ENCODE assay signal across 25 cellular contexts in the genomic region with DNA sequence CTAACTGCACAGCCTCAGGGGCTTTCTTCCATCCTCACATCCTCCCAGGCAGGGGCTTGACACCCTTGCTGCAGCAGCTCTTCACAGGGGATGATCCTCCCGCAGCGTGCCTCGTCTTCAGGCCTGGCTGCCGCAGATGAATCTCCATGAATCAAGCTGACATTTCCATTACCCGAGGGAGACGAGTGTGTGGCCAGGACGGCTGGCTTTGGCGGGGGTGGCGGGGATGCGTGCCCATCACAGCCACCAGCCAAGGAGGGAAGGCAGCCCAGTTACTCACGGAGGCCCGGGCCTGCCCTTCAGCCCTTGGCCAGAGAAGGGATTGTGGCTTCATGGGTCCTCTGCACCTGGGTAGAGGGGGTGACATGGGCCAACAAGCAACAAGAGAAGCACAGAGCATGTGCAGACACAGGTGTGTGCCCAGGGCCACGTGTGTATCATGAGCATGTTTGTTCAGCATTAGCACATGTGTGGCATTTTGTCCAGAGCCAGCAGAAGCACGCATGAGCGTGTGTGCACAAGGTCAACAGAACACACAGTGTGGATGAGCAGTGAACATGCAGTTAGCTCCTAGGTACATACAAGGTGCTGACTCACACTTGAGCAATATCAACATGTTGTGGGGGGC.
A peak's percentile ranks its signal among the peaks of the same experiment; 100 is the strongest.
DNase-seq lines count a peak whose midpoint lies in the region; ATAC-seq, FAIRE-seq and TF ChIP-seq lines count a peak whose summit lies in the region.
"Had no signal": no experiment of that assay in that cellular context is flagged by ENCODE, and none has a peak within 500 bp of the region (broad histone marks: within the 10 kb centered on the region; RNA-seq: fewer than 3 reads in every experiment).

No MANE protein-coding gene starts in this region.

- CTCF ChIA-PET in MCF 10A (lab: Yijun Ruan, JAX) (interaction anchor here (1.1 kb wide), 1 partner anchor 282 kb away, joined by 3 read pairs; no protein-coding TSS in a partner anchor), GM10248 (lab: Yijun Ruan, JAX) (no interaction called here)
- CTCF ChIA-PET in activated CD4-positive, alpha-beta T cell treated with anti-CD3 and anti-CD28 coated beads for 36 hours (lab: Charles Lee) = no interaction called here

- no peaks in the 10 kb centered on the region for H3K4me1 Mint-ChIP-seq in MCF 10A (ENCODE audit: insufficient read depth, unreplicated experiment)
- H3K4me1 Mint-ChIP-seq in activated CD4-positive, alpha-beta T cell treated with anti-CD3 and anti-CD28 coated beads for 36 hours = no peaks in the 10 kb centered on the region
- H3K4me1 Mint-ChIP-seq: CD4-positive, alpha-beta memory T cell; H9 had no signal

- H3K27ac Mint-ChIP-seq in MCF 10A (ENCODE audit: low read depth, unreplicated experiment) = no peak overlapping the region
- no peak overlapping the region for H3K27ac Mint-ChIP-seq in activated CD4-positive, alpha-beta T cell treated with anti-CD3 and anti-CD28 coated beads for 36 hours
- H3K27ac Mint-ChIP-seq: CD4-positive, alpha-beta memory T cell; H9 had no signal

- H3K27me3 ChIP-seq in H7 (ENCODE audit: control insufficient read depth, insufficient read depth, low read length) = no peaks in the 10 kb centered on the region
- H3K27me3 ChIP-seq in bronchial epithelial cell (ENCODE audit: control insufficient read depth, insufficient read depth, low read length) = no peaks in the 10 kb centered on the region

- ATAC-seq in activated CD4-positive, alpha-beta T cell treated with anti-CD3 and anti-CD28 coated beads for 36 hours = no peak

- POLR2A ChIA-PET in MCF 10A (lab: Yijun Ruan, JAX) (no interaction called here), GM10248 (lab: Yijun Ruan, JAX) (no interaction called here)
- POLR2A ChIA-PET in activated CD4-positive, alpha-beta T cell treated with anti-CD3 and anti-CD28 coated beads for 36 hours (lab: Charles Lee) = no interaction called here

- H3K9me3 Mint-ChIP-seq in MCF 10A (ENCODE audit: unreplicated experiment) = no peaks in the 10 kb centered on the region
- no peaks in the 10 kb centered on the region for H3K9me3 Mint-ChIP-seq in activated CD4-positive, alpha-beta T cell treated with anti-CD3 and anti-CD28 coated beads for 36 hours (ENCODE audit: low read depth)
- H3K9me3 Mint-ChIP-seq: H9 had no signal

- peaks cover 6% of the 10 kb centered on the region for H3K36me3 Mint-ChIP-seq in MCF 10A (ENCODE audit: insufficient read depth, unreplicated experiment)
- no peaks in the 10 kb centered on the region for H3K36me3 Mint-ChIP-seq in activated CD4-positive, alpha-beta T cell treated with anti-CD3 and anti-CD28 coated beads for 36 hours (ENCODE audit: low read depth)
- H3K36me3 Mint-ChIP-seq: CD4-positive, alpha-beta memory T cell had no signal

- no peak overlapping the region for H3K4me3 Mint-ChIP-seq in MCF 10A (ENCODE audit: unreplicated experiment)
- H3K4me3 Mint-ChIP-seq in activated CD4-positive, alpha-beta T cell treated with anti-CD3 and anti-CD28 coated beads for 36 hours = no peak overlapping the region
- H3K4me3 Mint-ChIP-seq: CD4-positive, alpha-beta memory T cell; H9 had no signal

- no TSS peak for BruUV-seq in MCF 10A (replicated peaks; lab: Mats Ljungman, UMichigan)

- H3K27me3 Mint-ChIP-seq in MCF 10A (ENCODE audit: insufficient read depth, unreplicated experiment) = no peaks in the 10 kb centered on the region
- H3K27me3 Mint-ChIP-seq in activated CD4-positive, alpha-beta T cell treated with anti-CD3 and anti-CD28 coated beads for 36 hours = no peaks in the 10 kb centered on the region
- H3K27me3 Mint-ChIP-seq: CD4-positive, alpha-beta memory T cell had no signal

- peak; percentile 36 for DNase-seq in H7
- no peak for DNase-seq in bronchial epithelial cell (ENCODE audit: low read depth)
- DNase-seq in left kidney (ENCODE audit: low read depth, low spot score) = peak; percentile 73
- peak; percentile 72 for DNase-seq in retina
- no peak for DNase-seq in MCF 10A (ENCODE audit: unreplicated experiment)
- no peak for DNase-seq in GM10248 (ENCODE audit: extremely low spot score)
- DNase-seq in activated CD4-positive, alpha-beta T cell treated with anti-CD3 and anti-CD28 coated beads for 36 hours = no peak
- DNase-seq: CD4-positive, alpha-beta memory T cell; COR-L47; DMS53; H9; KBM-7; MM.1S; NCI-H1048; NCI-H1417; NCI-H1694 treated with DMSO at 0.1 percent for 48 hours; NCI-H2081; NCI-H2227 treated with DMSO at 0.1 percent for 48 hours; NCI-H526 treated with DMSO at 0.1 percent for 48 hours; PC-9; SHP77 treated with DMSO at 0.1 percent for 48 hours had no signal

- H3K36me3 ChIP-seq in H7 (replicated peaks; ENCODE audit: control insufficient read depth, insufficient read depth, low read length) (no peaks in the 10 kb centered on the region), bronchial epithelial cell (ENCODE audit: control insufficient read depth, insufficient read depth, low read length) (no peaks in the 10 kb centered on the region)

- intact Hi-C loops in MCF 10A (cut with micrococcal nuclease) = no loop called here
- intact Hi-C loops in activated CD4-positive, alpha-beta T cell treated with anti-CD3 and anti-CD28 coated beads for 36 hours (cut with DNase I, micrococcal nuclease) = no loop called here

- H3K4me3 ChIP-seq in H7 (ENCODE audit: insufficient read depth, low read depth, low read length) (no peak overlapping the region), bronchial epithelial cell (ENCODE audit: low read depth, low read length) (no peak overlapping the region)
- H3K4me3 ChIP-seq: PC-9, SK-N-MC had no signal

- FAIRE-seq in bronchial epithelial cell (lab: Jason Lieb, UNC) = peak; percentile 88
- FAIRE-seq: G401.6, GM12891, GM19239 had no signal

- TF ChIP-seq CTCF in bronchial epithelial cell (IDR thresholded peaks at IDR 0.05; ENCODE audit: insufficient read depth, low read length, severe bottlenecking) (no peak), MCF 10A (IDR thresholded peaks at IDR 0.05; ENCODE audit: unreplicated experiment) (no peak), GM10248 (IDR thresholded peaks at IDR 0.05; ENCODE audit: control extremely low read depth, extremely low read depth, low read depth, missing control alignments) (no peak)

Comparison
In these comparisons a context has a peak if more than half of its experiments do, and no peak if none do; other contexts are left out.
1. DNase-seq: peak in H7 (single experiment), left kidney (single experiment) and retina (single experiment); none in bronchial epithelial cell (single experiment), MCF 10A (single experiment), GM10248 (single experiment) and activated CD4-positive, alpha-beta T cell treated with anti-CD3 and anti-CD28 coated beads for 36 hours (single experiment).